13 cellular contexts compared by ENCODE assay signal in genomic region chr3:122409392-122409791, GRCh38. TPM values are rescaled to one million over a fixed set of nuclear protein-coding genes. Genes with fewer than 3 reads are reported as not detected.
DNase-seq lines count a peak whose midpoint lies in the region; ATAC-seq and TF ChIP-seq lines count a peak whose summit lies in the region.
"Had no signal": no experiment of that assay in that cellular context is flagged by ENCODE, and none has a peak within 500 bp of the region (broad histone marks: within the 10 kb centered on the region; RNA-seq: fewer than 3 reads in every experiment).

No MANE protein-coding gene starts in this region.

- H2AFZ ChIP-seq in OCI-LY1 (ENCODE audit: low read length) = no peak overlapping the region
- H2AFZ ChIP-seq in mesenchymal stem cell (ENCODE audit: low read depth, low read length) = no peak overlapping the region

- no peaks in the 10 kb centered on the region; the same call in 1 of the 2 replicates for H3F3A ChIP-seq in OCI-LY1 (ENCODE audit: insufficient read depth, low read length)

- no peak overlapping the region for H4K91ac ChIP-seq in mesenchymal stem cell (ENCODE audit: low read length)

- H2BK120ac ChIP-seq in mesenchymal stem cell (ENCODE audit: low read depth, low read length) = no peak overlapping the region

- peaks cover 95% of the 10 kb centered on the region for H3K36me3 ChIP-seq in OCI-LY1 (ENCODE audit: insufficient read depth, low read length)
- peaks cover 17 to 89% of the 10 kb centered on the region in 2 experiments for H3K36me3 ChIP-seq in mesenchymal stem cell (ENCODE audit: control insufficient read depth in 1 of 2, insufficient read depth in 2 of 2, low read depth in 1 of 2, low read length in 2 of 2)

- peaks cover 10% of the 10 kb centered on the region for H3K79me1 ChIP-seq in mesenchymal stem cell (replicated peaks; ENCODE audit: low read length, poor library complexity, severe bottlenecking)

- no peaks in the 10 kb centered on the region for H4K20me1 ChIP-seq in OCI-LY1 (ENCODE audit: insufficient read depth, low read length)

- no peak overlapping the region for H2BK12ac ChIP-seq in mesenchymal stem cell (ENCODE audit: low read length in 2 of 2)

- intact Hi-C loops in activated naive CD4-positive, alpha-beta T cell treated with anti-CD3 and anti-CD28 coated beads for 36 hours (cut with micrococcal nuclease) = no loop called here
- intact Hi-C loops in dendritic cell treated with granulocyte-macrophage colony-stimulating factor and Interleukin-4, amounts not matched to agents 40 ng/mL and 50 ng/mL, for 4 days (cut with micrococcal nuclease) = no loop called here

- peak; percentile 24 for ATAC-seq in stimulated activated memory B cell treated with anti-CD40 and anti-IgM and Interleukin-4, amounts not matched to agents 10 μg/mL and 1 μg/mL and 100 μg/mL, for 72 hours
- no peak for ATAC-seq in HG02840 (IDR thresholded peaks at IDR 0.05; ENCODE audit: low FRiP score, unreplicated experiment)

- H3K9me3 Mint-ChIP-seq in activated naive CD4-positive, alpha-beta T cell treated with anti-CD3 and anti-CD28 coated beads for 36 hours = no peaks in the 10 kb centered on the region
- H3K9me3 Mint-ChIP-seq in dendritic cell treated with granulocyte-macrophage colony-stimulating factor and Interleukin-4, amounts not matched to agents 40 ng/mL and 50 ng/mL, for 4 days = no peaks in the 10 kb centered on the region
- H3K9me3 Mint-ChIP-seq in stimulated activated memory B cell treated with anti-CD40 and anti-IgM and Interleukin-4, amounts not matched to agents 10 μg/mL and 1 μg/mL and 100 μg/mL, for 72 hours = no peaks in the 10 kb centered on the region

- H3K27me3 ChIP-seq in OCI-LY1 (ENCODE audit: insufficient read depth, low read length) (no peaks in the 10 kb centered on the region), mesenchymal stem cell (ENCODE audit: control insufficient read depth in 1 of 2, insufficient read depth in 1 of 2, low read length in 2 of 2) (no peaks in the 10 kb centered on the region)

- peaks cover 53% of the 10 kb centered on the region for H3K4me1 Mint-ChIP-seq in activated naive CD4-positive, alpha-beta T cell treated with anti-CD3 and anti-CD28 coated beads for 36 hours (ENCODE audit: low read depth)
- H3K4me1 Mint-ChIP-seq in dendritic cell treated with granulocyte-macrophage colony-stimulating factor and Interleukin-4, amounts not matched to agents 40 ng/mL and 50 ng/mL, for 4 days (ENCODE audit: low read depth) = peaks cover 43% of the 10 kb centered on the region
- H3K4me1 Mint-ChIP-seq in stimulated activated memory B cell treated with anti-CD40 and anti-IgM and Interleukin-4, amounts not matched to agents 10 μg/mL and 1 μg/mL and 100 μg/mL, for 72 hours = peaks cover 58% of the 10 kb centered on the region

- H3K79me2 ChIP-seq in OCI-LY1 (ENCODE audit: insufficient read depth, low read length) = peaks cover under 1% of the 10 kb centered on the region; the same call in 1 of the 2 replicates

- peaks cover 22% of the 10 kb centered on the region for H3K36me3 Mint-ChIP-seq in activated naive CD4-positive, alpha-beta T cell treated with anti-CD3 and anti-CD28 coated beads for 36 hours (ENCODE audit: low read depth)
- H3K36me3 Mint-ChIP-seq in dendritic cell treated with granulocyte-macrophage colony-stimulating factor and Interleukin-4, amounts not matched to agents 40 ng/mL and 50 ng/mL, for 4 days (ENCODE audit: low read depth) = peaks cover 72% of the 10 kb centered on the region
- H3K36me3 Mint-ChIP-seq in stimulated activated memory B cell treated with anti-CD40 and anti-IgM and Interleukin-4, amounts not matched to agents 10 μg/mL and 1 μg/mL and 100 μg/mL, for 72 hours = peaks cover 46% of the 10 kb centered on the region

- H3K14ac ChIP-seq in mesenchymal stem cell (ENCODE audit: low read length in 2 of 2) = no peak overlapping the region

- H3K4ac ChIP-seq in mesenchymal stem cell (ENCODE audit: low read depth in 1 of 2, low read length in 2 of 2) = no peak overlapping the region

- no peak overlapping the region for H2BK15ac ChIP-seq in mesenchymal stem cell (ENCODE audit: low read depth, poor library complexity, severe bottlenecking)

- H3K4me2 ChIP-seq in OCI-LY1 (ENCODE audit: low read length) (peak overlapping the region; percentile 13; the same call in 1 of the 2 replicates), mesenchymal stem cell (ENCODE audit: low read length, poor library complexity, severe bottlenecking) (no peak overlapping the region)

- H3K27me3 Mint-ChIP-seq in activated naive CD4-positive, alpha-beta T cell treated with anti-CD3 and anti-CD28 coated beads for 36 hours (ENCODE audit: low read depth) = no peaks in the 10 kb centered on the region
- H3K27me3 Mint-ChIP-seq in dendritic cell treated with granulocyte-macrophage colony-stimulating factor and Interleukin-4, amounts not matched to agents 40 ng/mL and 50 ng/mL, for 4 days = no peaks in the 10 kb centered on the region
- no peaks in the 10 kb centered on the region for H3K27me3 Mint-ChIP-seq in stimulated activated memory B cell treated with anti-CD40 and anti-IgM and Interleukin-4, amounts not matched to agents 10 μg/mL and 1 μg/mL and 100 μg/mL, for 72 hours

- no peak overlapping the region for H4K8ac ChIP-seq in mesenchymal stem cell (ENCODE audit: low read length)

- H3K9ac ChIP-seq in OCI-LY1 (ENCODE audit: low read length) (no peak overlapping the region), mesenchymal stem cell (ENCODE audit: low read length) (no peak overlapping the region)

- no peak overlapping the region for H3K4me3 ChIP-seq in OCI-LY1 (ENCODE audit: low read depth, low read length, poor library complexity, severe bottlenecking)
- H3K4me3 ChIP-seq in mesenchymal stem cell (ENCODE audit: insufficient read depth in 1 of 2, low read depth in 1 of 2, low read length in 2 of 2) = no peak overlapping the region
- H3K4me3 ChIP-seq: thoracic aorta had no signal

- TF ChIP-seq CTCF in OCI-LY1 (IDR thresholded peaks at IDR 0.05; ENCODE audit: low read length) = no peak

- H3K4me1 ChIP-seq in OCI-LY1 (ENCODE audit: insufficient read depth, low read length, severe bottlenecking) = peaks cover 35% of the 10 kb centered on the region
- H3K4me1 ChIP-seq in mesenchymal stem cell (ENCODE audit: control insufficient read depth, insufficient read depth, low read depth, low read length) = no peaks in the 10 kb centered on the region

- no peak overlapping the region for H2AK5ac ChIP-seq in mesenchymal stem cell (ENCODE audit: low read length, severe bottlenecking)

- H3K9me3 ChIP-seq in OCI-LY1 (ENCODE audit: low read length) (no peaks in the 10 kb centered on the region), mesenchymal stem cell (ENCODE audit: control insufficient read depth, low read length) (no peaks in the 10 kb centered on the region)
- H3K9me3 ChIP-seq: thoracic aorta had no signal

- H3K27ac Mint-ChIP-seq in activated naive CD4-positive, alpha-beta T cell treated with anti-CD3 and anti-CD28 coated beads for 36 hours = peak overlapping the region; percentile 50
- H3K27ac Mint-ChIP-seq in dendritic cell treated with granulocyte-macrophage colony-stimulating factor and Interleukin-4, amounts not matched to agents 40 ng/mL and 50 ng/mL, for 4 days = peak overlapping the region; percentile 90
- H3K27ac Mint-ChIP-seq in stimulated activated memory B cell treated with anti-CD40 and anti-IgM and Interleukin-4, amounts not matched to agents 10 μg/mL and 1 μg/mL and 100 μg/mL, for 72 hours = peak overlapping the region; percentile 80

- no peak for DNase-seq in activated naive CD4-positive, alpha-beta T cell treated with anti-CD3 and anti-CD28 coated beads for 36 hours
- no peak for DNase-seq in activated naive CD4-positive, alpha-beta T cell treated with anti-CD3 and anti-CD28 coated beads, Interleukin-2, amount 50 U/mL, for 16 hours
- no peak for DNase-seq in NCI-H524 (lab: John Stamatoyannopoulos, UW)
- no peak for DNase-seq in mesenchymal stem cell
- DNase-seq: activated T-cell treated with anti-CD3 and anti-CD28 coated beads, Interleukin-2, amount 50 U/mL, for 48 hours; DMS53; NCI-H1105 treated with DMSO at 0.1 percent for 48 hours; NCI-H226 had no signal

- WGBS in mesenchymal stem cell = 94% methylated on average over 6 of the region's 6 CpGs

- no peak overlapping the region for H2BK5ac ChIP-seq in mesenchymal stem cell (ENCODE audit: low read depth, low read length, poor library complexity, severe bottlenecking)

- no peak overlapping the region for H3K23ac ChIP-seq in mesenchymal stem cell (ENCODE audit: low read length in 2 of 2)

- no peak overlapping the region for H3K18ac ChIP-seq in mesenchymal stem cell (ENCODE audit: low read depth in 1 of 2, low read length in 2 of 2)

- no peaks in the 10 kb centered on the region for H3K9me2 ChIP-seq in OCI-LY1 (ENCODE audit: low read depth, low read length)

- H3K27ac ChIP-seq in OCI-LY1 (ENCODE audit: low read depth, low read length, poor library complexity, severe bottlenecking) (no peak overlapping the region), mesenchymal stem cell (ENCODE audit: low read length, poor library complexity, severe bottlenecking) (no peak overlapping the region)
- H3K27ac ChIP-seq: thoracic aorta had no signal

- CTCF ChIA-PET in activated naive CD4-positive, alpha-beta T cell treated with anti-CD3 and anti-CD28 coated beads for 36 hours (lab: Charles Lee) = interaction anchor here (2.1 kb wide), 1 partner anchor 18 kb away, joined by 8 read pairs; no protein-coding TSS in a partner anchor

- no peak overlapping the region for H3K4me3 Mint-ChIP-seq in activated naive CD4-positive, alpha-beta T cell treated with anti-CD3 and anti-CD28 coated beads for 36 hours
- peak overlapping the region; percentile 67 for H3K4me3 Mint-ChIP-seq in dendritic cell treated with granulocyte-macrophage colony-stimulating factor and Interleukin-4, amounts not matched to agents 40 ng/mL and 50 ng/mL, for 4 days
- peak overlapping the region; percentile 43 for H3K4me3 Mint-ChIP-seq in stimulated activated memory B cell treated with anti-CD40 and anti-IgM and Interleukin-4, amounts not matched to agents 10 μg/mL and 1 μg/mL and 100 μg/mL, for 72 hours

RNA-seq across cellular contexts. Expression of gene WDR5B, which starts 6.5 kb away (rescaled TPM):
- 1 to 10 TPM; 2.3 to 2.9 TPM for total RNA-seq in activated naive CD4-positive, alpha-beta T cell treated with anti-CD3 and anti-CD28 coated beads for 36 hours
- polyA plus RNA-seq in mesenchymal stem cell (2013, experiment 1 of 2) = 3.5 TPM
- 3.3 TPM for polyA plus RNA-seq in mesenchymal stem cell (2013, experiment 2 of 2)

RNA-seq across cellular contexts. Expression of gene FAM162A, which starts 25.4 kb away (rescaled TPM):
- total RNA-seq in activated naive CD4-positive, alpha-beta T cell treated with anti-CD3 and anti-CD28 coated beads for 36 hours = 100 to 1,000 TPM; 111 to 112 TPM
- 15.0 TPM for polyA plus RNA-seq in mesenchymal stem cell (2013, experiment 1 of 2)
- polyA plus RNA-seq in mesenchymal stem cell (2013, experiment 2 of 2) = 15.5 TPM

RNA-seq across cellular contexts. Expression of gene MIX23, which starts 26.4 kb away (rescaled TPM):
- total RNA-seq in activated naive CD4-positive, alpha-beta T cell treated with anti-CD3 and anti-CD28 coated beads for 36 hours = 10 to 100 TPM; 90.5 to 96.1 TPM
- polyA plus RNA-seq in mesenchymal stem cell (2013, experiment 1 of 2) = 23.3 TPM
- 23.1 TPM for polyA plus RNA-seq in mesenchymal stem cell (2013, experiment 2 of 2)
